Comparison of ENCODE assay signal across 23 cellular contexts in the genomic region with DNA sequence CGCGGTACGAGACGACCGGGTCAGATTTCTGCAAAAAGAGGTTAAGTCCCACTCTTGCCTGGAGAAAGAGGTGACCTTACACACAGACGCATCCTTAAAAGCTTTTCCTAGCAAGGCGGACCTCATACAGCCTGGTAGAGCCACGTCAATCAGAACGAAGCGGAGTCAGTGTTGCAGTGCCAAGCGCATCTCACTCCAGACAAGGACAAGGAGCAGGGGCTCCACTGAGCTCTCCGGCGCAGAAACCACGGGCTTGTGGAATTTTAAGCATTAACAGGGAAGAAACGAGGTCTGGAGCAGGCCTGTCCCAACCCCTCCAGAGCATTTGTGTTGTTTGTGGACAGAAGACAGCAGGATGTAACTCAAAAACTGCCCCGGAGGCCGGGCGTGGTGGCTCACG. TPM values are rescaled to one million over a fixed set of nuclear protein-coding genes. Genes with fewer than 3 reads are reported as not detected.
DNase-seq lines count a peak whose midpoint lies in the region; ATAC-seq and TF ChIP-seq lines count a peak whose summit lies in the region.
"Had no signal": no experiment of that assay in that cellular context is flagged by ENCODE, and none has a peak within 500 bp of the region (broad histone marks: within the 10 kb centered on the region; RNA-seq: fewer than 3 reads in every experiment).

No MANE protein-coding gene starts in this region.

- H3K9me2 ChIP-seq in hepatocyte (replicated peaks; ENCODE audit: insufficient read depth) (no peaks in the 10 kb centered on the region), PC-9 (ENCODE audit: insufficient read depth) (no peaks in the 10 kb centered on the region)

- in situ Hi-C loops in ACHN (cut with HindIII; ENCODE audit: low pct_ligation_motif_present, low pct_unique_long_range_greater_than_20kb, low sequenced_read_pairs) = no loop called here

- peaks cover 80 to 84% (median 83%) of the 10 kb centered on the region in 11 experiments for H3K36me3 ChIP-seq in BLaER1 treated with 17β-estradiol and CSF1 and Interleukin-3, amounts not matched to agents 10 nM and 100 nM
- H3K36me3 ChIP-seq in mesodermal cell (ENCODE audit: control insufficient read depth, insufficient read depth, low read length) = peaks cover 82% of the 10 kb centered on the region
- no peaks in the 10 kb centered on the region for H3K36me3 ChIP-seq in hepatocyte (replicated peaks; ENCODE audit: insufficient read depth, low read depth)
- peaks cover 18% of the 10 kb centered on the region for H3K36me3 ChIP-seq in PC-9 (ENCODE audit: low read depth)

- peak overlapping the region in 8 of 11 experiments; percentile 1 to 43 (median 32); a peak in 12 of 22 replicates for H3K4me2 ChIP-seq in BLaER1 treated with 17β-estradiol and CSF1 and Interleukin-3, amounts not matched to agents 10 nM and 100 nM
- H3K4me2 ChIP-seq in hepatocyte = no peak overlapping the region
- H3K4me2 ChIP-seq in PC-9 = no peak overlapping the region

- no peak for ATAC-seq in activated B cell treated with CpG ODN at 0.5 μM for 24 hours (ENCODE audit: low read depth)
- ATAC-seq: activated CD4-positive, alpha-beta T cell treated with anti-CD3 and anti-CD28 coated beads for 36 hours had no signal

- H3F3A ChIP-seq in PC-9 (ENCODE audit: insufficient read depth, low read depth) = peaks cover 77% of the 10 kb centered on the region

- 97 to 99% methylated on average over 15 of the region's 19 CpGs for WGBS in mesodermal cell (ENCODE audit: insufficient coverage in 2 of 2), 2 experiments
- 95% methylated on average over 19 of the region's 19 CpGs for WGBS in hepatocyte (ENCODE audit: low lambda C conversion rate, missing lambda C conversion rate)

- H3K27ac ChIP-seq in 22Rv1 (peak overlapping the region; percentile 15; the same call in 1 of the 2 replicates), mesodermal cell (ENCODE audit: low read depth, low read length, severe bottlenecking) (peak overlapping the region; percentile 16), hepatocyte (no peak overlapping the region), PC-9 (no peak overlapping the region)
- peak overlapping the region in 7 of 11 experiments; percentile 21 to 99 (median 98); a peak in 11 of 22 replicates for H3K27ac ChIP-seq in BLaER1 treated with 17β-estradiol and CSF1 and Interleukin-3, amounts not matched to agents 10 nM and 100 nM
- H3K27ac ChIP-seq: thoracic aorta had no signal

- H3K9me3 Mint-ChIP-seq in activated B cell treated with CpG ODN at 0.5 μM for 24 hours = no peaks in the 10 kb centered on the region
- H3K9me3 Mint-ChIP-seq: naive thymus-derived CD8-positive, alpha-beta T cell had no signal

- CTCF ChIA-PET in activated B cell treated with CpG ODN at 0.5 μM for 24 hours (lab: Charles Lee) = no interaction called here
- CTCF ChIA-PET in PC-9 (lab: Charles Lee) = interaction anchor here (0.7 kb wide), 1 partner anchor 9 kb away, joined by 7 read pairs; no protein-coding TSS in a partner anchor

- no peak overlapping the region for H3K4me3 ChIP-seq in BLaER1 treated with 17β-estradiol and CSF1 and Interleukin-3, amounts not matched to agents 10 nM and 100 nM
- H3K4me3 ChIP-seq in mesodermal cell (ENCODE audit: extremely low read depth, insufficient read depth, low read length, poor library complexity, severe bottlenecking) (no peak overlapping the region), hepatocyte (no peak overlapping the region), PC-9 (no peak overlapping the region)
- H3K4me3 ChIP-seq: thoracic aorta had no signal

- H2AFZ ChIP-seq in hepatocyte (no peak overlapping the region), PC-9 (no peak overlapping the region)

- POLR2A ChIA-PET in activated B cell treated with CpG ODN at 0.5 μM for 24 hours (lab: Charles Lee) (interaction anchor here (1.4 kb wide), 1 partner anchor 10 kb away, joined by 4 read pairs; no protein-coding TSS in a partner anchor), PC-9 (lab: Charles Lee; ENCODE audit: unreplicated experiment) (no interaction called here)

- H3K79me2 ChIP-seq in hepatocyte (peaks cover 66% of the 10 kb centered on the region), PC-9 (ENCODE audit: low read depth) (peaks cover 56% of the 10 kb centered on the region)

- peaks cover 18% of the 10 kb centered on the region for H3K4me1 Mint-ChIP-seq in activated B cell treated with CpG ODN at 0.5 μM for 24 hours

- BruUV-seq in PC-9 (replicated peaks; lab: Mats Ljungman, UMichigan) = no TSS peak

- no peaks in the 10 kb centered on the region for H3K9me3 ChIP-seq in BLaER1 treated with 17β-estradiol and CSF1 and Interleukin-3, amounts not matched to agents 10 nM and 100 nM (replicated peaks in 1 of 11)
- H3K9me3 ChIP-seq in mesodermal cell (ENCODE audit: control insufficient read depth, low read length) (no peaks in the 10 kb centered on the region), hepatocyte (ENCODE audit: low read depth) (no peaks in the 10 kb centered on the region), PC-9 (ENCODE audit: insufficient read depth, low read depth) (no peaks in the 10 kb centered on the region)
- H3K9me3 ChIP-seq: thoracic aorta had no signal

- H3K27me3 ChIP-seq in BLaER1 treated with 17β-estradiol and CSF1 and Interleukin-3, amounts not matched to agents 10 nM and 100 nM = no peaks in the 10 kb centered on the region
- H3K27me3 ChIP-seq in hepatocyte (no peaks in the 10 kb centered on the region), PC-9 (ENCODE audit: insufficient read depth, low read depth) (no peaks in the 10 kb centered on the region)

- H3K27ac Mint-ChIP-seq in activated B cell treated with CpG ODN at 0.5 μM for 24 hours = peak overlapping the region; percentile 12

- H4K20me1 ChIP-seq in BLaER1 treated with 17β-estradiol and CSF1 and Interleukin-3, amounts not matched to agents 10 nM and 100 nM = peaks cover 83 to 84% (median 84%) of the 10 kb centered on the region in 11 experiments
- H4K20me1 ChIP-seq in hepatocyte (ENCODE audit: insufficient read depth, poor library complexity, severe bottlenecking) = peaks cover 82% of the 10 kb centered on the region
- peaks cover 82% of the 10 kb centered on the region for H4K20me1 ChIP-seq in PC-9 (ENCODE audit: insufficient read depth)

- TF ChIP-seq CTCF in 22Rv1 (IDR thresholded peaks at IDR 0.05) (no peak), activated B cell treated with CpG ODN at 0.5 μM for 24 hours (IDR thresholded peaks at IDR 0.05) (no peak), hepatocyte (IDR thresholded peaks at IDR 0.05; ENCODE audit: poor library complexity) (no peak), PC-9 (conservative IDR thresholded peaks at IDR 0.05) (no peak)

- intact Hi-C loops in activated B cell treated with CpG ODN at 0.5 μM for 24 hours (cut with micrococcal nuclease) (no loop called here), PC-9 (cut with micrococcal nuclease; ENCODE audit: unreplicated experiment) (no loop called here)

- H3K36me3 Mint-ChIP-seq in activated B cell treated with CpG ODN at 0.5 μM for 24 hours (ENCODE audit: low read depth) = peaks cover 78% of the 10 kb centered on the region

- DNase-seq in activated B cell treated with CpG ODN at 0.5 μM for 24 hours (no peak), hepatocyte (ENCODE audit: low spot score) (no peak), HK-2 (ENCODE audit: unreplicated experiment) (no peak), PC-9 (no peak), ACHN (no peak)
- DNase-seq: activated CD4-positive, alpha-beta T cell treated with anti-CD3 and anti-CD28 coated beads for 36 hours; activated CD8-positive, alpha-beta memory T cell treated with anti-CD3 and anti-CD28 coated beads, Interleukin-2, amount 50 U/mL, for 4 hours; activated effector memory CD4-positive, alpha-beta T cell treated with Interleukin-2 at 50 U/mL for 16 hours; amniotic stem cell; cortex of kidney; DMS79 treated with DMSO at 0.1 percent for 48 hours; left colon; NCI-H1092 treated with DMSO at 0.1 percent for 48 hours; NCI-H2081; NCI-H82; SHP77 treated with DMSO at 0.1 percent for 48 hours had no signal

- peak overlapping the region in 8 of 11 experiments; percentile 4 to 98 (median 29); a peak in 9 of 22 replicates for H3K9ac ChIP-seq in BLaER1 treated with 17β-estradiol and CSF1 and Interleukin-3, amounts not matched to agents 10 nM and 100 nM

- no peak overlapping the region for H3K4me3 Mint-ChIP-seq in activated B cell treated with CpG ODN at 0.5 μM for 24 hours
- H3K4me3 Mint-ChIP-seq: activated CD4-positive, alpha-beta T cell treated with anti-CD3 and anti-CD28 coated beads for 36 hours had no signal

- no peaks in the 10 kb centered on the region for H3K27me3 Mint-ChIP-seq in activated B cell treated with CpG ODN at 0.5 μM for 24 hours
- H3K27me3 Mint-ChIP-seq: activated CD4-positive, alpha-beta T cell treated with anti-CD3 and anti-CD28 coated beads for 36 hours; naive thymus-derived CD8-positive, alpha-beta T cell had no signal

- H3K4me1 ChIP-seq in BLaER1 treated with 17β-estradiol and CSF1 and Interleukin-3, amounts not matched to agents 10 nM and 100 nM = peaks cover 42 to 73% (median 68%) of the 10 kb centered on the region in 10 experiments
- peaks cover 8% of the 10 kb centered on the region for H3K4me1 ChIP-seq in mesodermal cell (ENCODE audit: control insufficient read depth, insufficient read depth, low read length, poor library complexity, severe bottlenecking)
- H3K4me1 ChIP-seq in hepatocyte (ENCODE audit: insufficient read depth) = no peaks in the 10 kb centered on the region
- H3K4me1 ChIP-seq in PC-9 (replicated peaks; ENCODE audit: insufficient read depth) = peaks cover 3% of the 10 kb centered on the region; the same call in 1 of the 2 replicates

RNA-seq across cellular contexts. Expression of a gene that starts 7.1 kb away (rescaled TPM):
- 2,958 and 3,229 TPM in 2 replicates for total RNA-seq in activated B cell treated with CpG ODN at 0.5 μM for 24 hours
- polyA plus RNA-seq in mesodermal cell (2013, experiment 1 of 2) = 1,893 TPM
- polyA plus RNA-seq in mesodermal cell (2013, experiment 2 of 2) = 1,823 TPM
- 1,740 and 1,817 TPM in 2 replicates for total RNA-seq in hepatocyte
- polyA plus RNA-seq in hepatocyte = 444 and 526 TPM in 2 replicates
- total RNA-seq in PC-9 (2021) = 1,471 and 1,742 TPM in 2 replicates

RNA-seq across cellular contexts. Expression of a gene that starts 7.2 kb away (rescaled TPM):
- total RNA-seq in activated B cell treated with CpG ODN at 0.5 μM for 24 hours = 37.5 and 42.2 TPM in 2 replicates
- 78.8 TPM for polyA plus RNA-seq in mesodermal cell (2013, experiment 1 of 2)
- polyA plus RNA-seq in mesodermal cell (2013, experiment 2 of 2) = 64.6 TPM
- total RNA-seq in hepatocyte = 113 and 140 TPM in 2 replicates
- polyA plus RNA-seq in hepatocyte = 103 and 123 TPM in 2 replicates
- 38.1 and 46.5 TPM in 2 replicates for total RNA-seq in PC-9 (2021)

RNA-seq across cellular contexts. Expression of a gene that starts 29.4 kb away (rescaled TPM):
- total RNA-seq in activated B cell treated with CpG ODN at 0.5 μM for 24 hours (36.4 and 37.2 TPM in 2 replicates), hepatocyte (16.7 and 18.1 TPM in 2 replicates), PC-9 (2021) (25.5 and 26.5 TPM in 2 replicates)
- polyA plus RNA-seq in mesodermal cell (2013, experiment 1 of 2) = 37.9 TPM
- polyA plus RNA-seq in mesodermal cell (2013, experiment 2 of 2) = 25.8 TPM
- 8.3 and 15.0 TPM in 2 replicates for polyA plus RNA-seq in hepatocyte

RNA-seq across cellular contexts. Expression of a gene that starts 45.3 kb away (rescaled TPM):
- total RNA-seq in activated B cell treated with CpG ODN at 0.5 μM for 24 hours (not detected in 2 replicates), hepatocyte (0.32 TPM in 1 of 2 replicates, not detected in the other), PC-9 (2021) (not detected in 2 replicates)
- polyA plus RNA-seq in mesodermal cell (2013, experiment 1 of 2) = 0.37 TPM
- not detected for polyA plus RNA-seq in mesodermal cell (2013, experiment 2 of 2)
- 0.95 TPM in 1 of 2 replicates, not detected in the other for polyA plus RNA-seq in hepatocyte
- total RNA-seq: activated CD4-positive, alpha-beta T cell treated with anti-CD3 and anti-CD28 coated beads for 36 hours; left colon; mesenteric fat pad; naive thymus-derived CD8-positive, alpha-beta T cell; OCI-LY7 had no signal
- polyA plus RNA-seq: naive thymus-derived CD8-positive, alpha-beta T cell had no signal

Comparison
In these comparisons a context has a peak if more than half of its experiments do, and no peak if none do; other contexts are left out.
1. H3K27ac ChIP-seq: peak in 22Rv1 (single experiment), BLaER1 treated with 17β-estradiol and CSF1 and Interleukin-3, amounts not matched to agents 10 nM and 100 nM (7 of 11) and mesodermal cell (single experiment); none in hepatocyte (single experiment) and PC-9 (single experiment).
2. H3K4me2 ChIP-seq: peak in BLaER1 treated with 17β-estradiol and CSF1 and Interleukin-3, amounts not matched to agents 10 nM and 100 nM (8 of 11); none in hepatocyte (single experiment) and PC-9 (single experiment).